9 cellular contexts compared by ENCODE assay signal in genomic region chr11:2884424-2884815, GRCh38. TPM values are rescaled to one million over a fixed set of nuclear protein-coding genes. Genes with fewer than 3 reads are reported as not detected.
DNase-seq lines count a peak whose midpoint lies in the region; ATAC-seq, FAIRE-seq and TF ChIP-seq lines count a peak whose summit lies in the region.
"Had no signal": no experiment of that assay in that cellular context is flagged by ENCODE, and none has a peak within 500 bp of the region (broad histone marks: within the 10 kb centered on the region; RNA-seq: fewer than 3 reads in every experiment).

No MANE protein-coding gene starts in this region.

- FAIRE-seq in GM12878 (lab: Jason Lieb, UNC) = no peak

- peaks cover 20% of the 10 kb centered on the region for H3F3A ChIP-seq in smooth muscle cell (ENCODE audit: low read depth)

- TF ChIP-seq EP300 in GM12878 (IDR thresholded peaks at IDR 0.05; ENCODE audit: borderline replicate concordance in 1 of 2, control insufficient read depth in 1 of 2, low read depth in 2 of 2, low read length in 2 of 2) = no peak

- no peak for ATAC-seq in GM12878
- ATAC-seq in HG03378 (IDR thresholded peaks at IDR 0.05; ENCODE audit: unreplicated experiment) = no peak

- H3K9me3 ChIP-seq in GM12878 (replicated peaks; ENCODE audit: control insufficient read depth, insufficient read depth, low read length) = no peaks in the 10 kb centered on the region
- no peaks in the 10 kb centered on the region for H3K9me3 ChIP-seq in iPS-18a (ENCODE audit: control insufficient read depth, low read depth, low read length)
- H3K9me3 ChIP-seq in smooth muscle cell (replicated peaks; ENCODE audit: low read depth) = no peaks in the 10 kb centered on the region

- H3K27ac ChIP-seq in GM12878 (ENCODE audit: control insufficient read depth, insufficient read depth) (no peak overlapping the region), iPS-18a (ENCODE audit: low read length) (no peak overlapping the region), smooth muscle cell (ENCODE audit: low read depth) (no peak overlapping the region)

- CTCF ChIA-PET in HEK293T (lab: Yijun Ruan, JAX) (interaction anchor here (10.9 kb wide), 1 partner anchor 351 kb away, joined by 146 read pairs; no protein-coding TSS in a partner anchor), GM12878 (lab: Yijun Ruan, JAX) (interaction anchor here (2.2 kb wide), 1 partner anchor 352 kb away, joined by 12 read pairs; no protein-coding TSS in a partner anchor)

- H3K4me1 ChIP-seq in GM12878 (ENCODE audit: control insufficient read depth, insufficient read depth, low read length) = peaks cover 5% of the 10 kb centered on the region
- H3K4me1 ChIP-seq in iPS-18a (ENCODE audit: control insufficient read depth, low read depth, low read length) = peaks cover 18% of the 10 kb centered on the region
- peaks cover 20% of the 10 kb centered on the region for H3K4me1 ChIP-seq in smooth muscle cell (ENCODE audit: low read depth)

- in situ Hi-C loops in GM12878 (cut with MboI) (no loop called here), GM13977 (cut with MboI; ENCODE audit: low pct_unique_long_range_greater_than_20kb, low sequenced_read_pairs, unreplicated experiment) (no loop called here)

- RAD21 ChIA-PET in GM12878 (lab: Charles Lee; ENCODE audit: unreplicated experiment) = no interaction called here

- no peak overlapping the region for H2AFZ ChIP-seq in GM12878 (ENCODE audit: control insufficient read depth, low read depth, low read length)
- H2AFZ ChIP-seq in smooth muscle cell (ENCODE audit: low read depth) = peak overlapping the region; percentile 62

- H3K4me3 ChIP-seq in GM12878 (no peak overlapping the region), iPS-18a (ENCODE audit: low read length) (peak overlapping the region; percentile 57), smooth muscle cell (peak overlapping the region; percentile 95)

- no peak for TF ChIP-seq RAD21 in GM12878 (IDR thresholded peaks at IDR 0.05; ENCODE audit: insufficient read depth, low read depth, low read length)

- 16% methylated on average over 11 of the region's 52 CpGs for WGBS in GM12878 (ENCODE audit: insufficient coverage, insufficient replicate concordance, low lambda C conversion rate, missing lambda C conversion rate)
- 0% methylated on average over 13 of the region's 52 CpGs for WGBS in smooth muscle cell (ENCODE audit: low lambda C conversion rate)

- POLR2A ChIA-PET in HEK293T (lab: Yijun Ruan, JAX) = interaction anchor here (1.7 kb wide), 1 partner anchor 351 kb away, joined by 7 read pairs; no protein-coding TSS in a partner anchor
- POLR2A ChIA-PET in GM12878 (lab: Charles Lee) = no interaction called here

- H3K27me3 ChIP-seq in GM12878 (replicated peaks in 1 of 2; ENCODE audit: control insufficient read depth in 2 of 2, insufficient read depth in 2 of 2, low read length in 1 of 2) = peaks cover 9 to 10% of the 10 kb centered on the region in 2 experiments; a peak in 3 of 4 replicates
- H3K27me3 ChIP-seq in iPS-18a (ENCODE audit: control insufficient read depth, insufficient read depth, low read length) = peaks cover 76% of the 10 kb centered on the region
- no peaks in the 10 kb centered on the region for H3K27me3 ChIP-seq in smooth muscle cell (ENCODE audit: low read depth)

- SMC1A ChIA-PET in GM12878 (lab: Charles Lee; ENCODE audit: uncharacterized antibody, unreplicated experiment) = no interaction called here

- H4K20me1 ChIP-seq in GM12878 (ENCODE audit: control insufficient read depth, insufficient read depth) (no peaks in the 10 kb centered on the region), smooth muscle cell (ENCODE audit: low read depth) (peaks cover 35% of the 10 kb centered on the region)

- DNase-seq in HEK293T (ENCODE audit: extremely low spot score) (peak; percentile 38), GM12878 (ENCODE audit: low read depth, low spot score) (no peak), smooth muscle cell (lab: John Stamatoyannopoulos, UW; ENCODE audit: unreplicated experiment) (no peak), posterior vena cava (ENCODE audit: low spot score) (no peak), GM13977 (ENCODE audit: low spot score) (no peak), DMS114 treated with DMSO at 0.1 percent for 48 hours (lab: John Stamatoyannopoulos, UW; ENCODE audit: unreplicated experiment) (no peak)

- intact Hi-C loops in GM12878 (cut with micrococcal nuclease; ENCODE audit: unreplicated experiment) = no loop called here
- intact Hi-C loops in posterior vena cava (cut with DNase I) = loop anchor here in 1 of 2 donors (5.0 to 10.0 kb wide), 3 partner anchors 47 to 580 kb away; partner anchors contain the start of genes C11orf21 and TSPAN32

- TF ChIP-seq CTCF in GM12878 (IDR thresholded peaks at IDR 0.05 in 2 of 3, conservative IDR thresholded peaks at IDR 0.05 in 1 of 3; ENCODE audit: control insufficient read depth in 2 of 3, extremely low read depth in 1 of 3, insufficient read depth in 1 of 3, low read depth in 3 of 3, low read length in 3 of 3) = no peak
- no peak for TF ChIP-seq CTCF in smooth muscle cell (IDR thresholded peaks at IDR 0.05; ENCODE audit: borderline replicate concordance, insufficient read depth, poor library complexity, severe bottlenecking)
- no peak for TF ChIP-seq CTCF in GM13977 (IDR thresholded peaks at IDR 0.05; ENCODE audit: extremely low read depth, insufficient read depth, missing control alignments)

- H3K9ac ChIP-seq in GM12878 (ENCODE audit: control insufficient read depth, insufficient read depth, low read length) (no peak overlapping the region), iPS-18a (ENCODE audit: low read length) (peak overlapping the region; percentile 42), smooth muscle cell (ENCODE audit: low read depth) (peak overlapping the region; percentile 77)

- no TSS peak for BruUV-seq in GM12878 (replicated peaks; lab: Mats Ljungman, UMichigan)

- no peak for TF ChIP-seq POLR2A in GM12878 (IDR thresholded peaks at IDR 0.05; ENCODE audit: low read depth, low read length)

- H3K79me2 ChIP-seq in GM12878 (ENCODE audit: control insufficient read depth, insufficient read depth, low read length) = no peaks in the 10 kb centered on the region
- H3K79me2 ChIP-seq in smooth muscle cell (ENCODE audit: low read depth) = peaks cover 25% of the 10 kb centered on the region

- no peaks in the 10 kb centered on the region for H3K36me3 ChIP-seq in GM12878 (ENCODE audit: control insufficient read depth in 2 of 2, insufficient read depth in 2 of 2, low read length in 1 of 2)
- H3K36me3 ChIP-seq in iPS-18a (ENCODE audit: control insufficient read depth, low read depth, low read length) = no peaks in the 10 kb centered on the region
- no peaks in the 10 kb centered on the region for H3K36me3 ChIP-seq in smooth muscle cell (ENCODE audit: low read depth)

- no peak overlapping the region for H3K4me2 ChIP-seq in GM12878 (ENCODE audit: control insufficient read depth, insufficient read depth)
- H3K4me2 ChIP-seq in smooth muscle cell = peak overlapping the region; percentile 97

TF ChIP-seq in HEK293T, 16 proteins besides CTCF, POLR2A, EP300 and RAD21 (continues in another document):
- TF ChIP-seq ZNF384 (IDR thresholded peaks at IDR 0.05) (no peak), BHLHE40 (IDR thresholded peaks at IDR 0.05; ENCODE audit: borderline replicate concordance) (no peak), ELF4 (IDR thresholded peaks at IDR 0.05) (no peak), L3MBTL2 (conservative IDR thresholded peaks at IDR 0.05) (no peak), LEF1 (IDR thresholded peaks at IDR 0.05; ENCODE audit: borderline replicate concordance) (no peak)

TF ChIP-seq in GM12878, 131 proteins besides CTCF, POLR2A, EP300 and RAD21:
- TF ChIP-seq KAT2A (conservative IDR thresholded peaks at IDR 0.05; ENCODE audit: control insufficient read depth, low read depth, low read length) (no peak), SUZ12 (IDR thresholded peaks at IDR 0.05; ENCODE audit: unreplicated experiment) (peak; percentile 95)

RNA-seq across cellular contexts. Expression of gene CDKN1C, which starts 1.2 kb away (rescaled TPM):
- 0.59 TPM in 1 of 2 replicates, not detected in the other for total RNA-seq in GM12878 (2013; cell fraction: nucleolus; rRNA removed)
- not detected in 2 replicates for total RNA-seq in GM12878 (2014; rRNA removed)
- not detected in 2 replicates for total RNA-seq in GM12878 (2014; rRNA removed; fragmentation: Illumina TruSeq; extraction: Trizol)
- total RNA-seq in GM12878 (2021) = 0.19 and 0.21 TPM in 2 replicates
- polyA plus RNA-seq in GM12878 (2011; ENCODE audit: low read depth) = not detected
- polyA plus RNA-seq in GM12878 (2011; rRNA removed) = 0.05 TPM in 1 of 2 replicates, not detected in the other
- 0.08 and 0.09 TPM in 2 replicates for polyA plus RNA-seq in GM12878 (2011; cell fraction: cytosol; rRNA removed)
- 0.09 and 0.19 TPM in 2 replicates for polyA plus RNA-seq in GM12878 (2011; cell fraction: nucleus; rRNA removed)
- 0.35 and 0.37 TPM in 2 replicates for polyA plus RNA-seq in GM12878 (2012)
- polyA plus RNA-seq in GM12878 (2014; fragmentation: Illumina TruSeq; extraction: Trizol) = not detected in 2 replicates
- polyA plus RNA-seq in GM12878 (2014; fragmentation: Nextera tagmentation; extraction: Ambion mirVana) = not detected
- not detected in 2 replicates for polyA plus RNA-seq in GM12878 (2014; rRNA removed)
- under 1 TPM in 1 of 2 experiments, not detected in 1; 0.14 TPM for polyA plus RNA-seq in GM12878 (2016; fragmentation: Nextera tagmentation; extraction: Ambion mirVana)
- polyA minus RNA-seq in GM12878 (2011; rRNA and poly(A)+ RNA removed) = not detected in 2 replicates
- 1.5 TPM in 1 of 2 replicates, not detected in the other for polyA minus RNA-seq in GM12878 (2011; cell fraction: cytosol; rRNA and poly(A)+ RNA removed)
- 0.29 and 0.48 TPM in 2 replicates for polyA minus RNA-seq in GM12878 (2011; cell fraction: nucleus; rRNA and poly(A)+ RNA removed)
- 171 and 194 TPM in 2 replicates for total RNA-seq in smooth muscle cell
- polyA plus RNA-seq in smooth muscle cell = 303 and 392 TPM in 2 replicates
- total RNA-seq in posterior vena cava = 10 to 100 TPM; 23.6 to 58.8 TPM
- polyA plus RNA-seq: IgD-negative memory B cell had no signal

RNA-seq across cellular contexts. Expression of gene PHLDA2, which starts 44.8 kb away (rescaled TPM):
- 0.59 TPM in 1 of 2 replicates, not detected in the other for total RNA-seq in GM12878 (2013; cell fraction: nucleolus; rRNA removed)
- not detected in 2 replicates for total RNA-seq in GM12878 (2014; rRNA removed)
- not detected in 2 replicates for total RNA-seq in GM12878 (2014; rRNA removed; fragmentation: Illumina TruSeq; extraction: Trizol)
- 0.27 and 0.49 TPM in 2 replicates for total RNA-seq in GM12878 (2021)
- not detected for polyA plus RNA-seq in GM12878 (2011; ENCODE audit: low read depth)
- 0.15 TPM in 1 of 2 replicates, not detected in the other for polyA plus RNA-seq in GM12878 (2011; rRNA removed)
- polyA plus RNA-seq in GM12878 (2011; cell fraction: cytosol; rRNA removed) = 0.07 and 0.12 TPM in 2 replicates
- 0.27 and 0.34 TPM in 2 replicates for polyA plus RNA-seq in GM12878 (2011; cell fraction: nucleus; rRNA removed)
- polyA plus RNA-seq in GM12878 (2012) = 0.18 and 0.32 TPM in 2 replicates
- polyA plus RNA-seq in GM12878 (2014; fragmentation: Illumina TruSeq; extraction: Trizol) = not detected in 2 replicates
- polyA plus RNA-seq in GM12878 (2014; fragmentation: Nextera tagmentation; extraction: Ambion mirVana) = not detected
- polyA plus RNA-seq in GM12878 (2014; rRNA removed) = not detected in 2 replicates
- polyA plus RNA-seq in GM12878 (2016; fragmentation: Nextera tagmentation; extraction: Ambion mirVana) = under 1 TPM in 1 of 2 experiments, not detected in 1; 0.16 TPM
- polyA minus RNA-seq in GM12878 (2011; rRNA and poly(A)+ RNA removed) = not detected in 2 replicates
- polyA minus RNA-seq in GM12878 (2011; cell fraction: cytosol; rRNA and poly(A)+ RNA removed) = not detected in 2 replicates
- polyA minus RNA-seq in GM12878 (2011; cell fraction: nucleus; rRNA and poly(A)+ RNA removed) = not detected in 2 replicates
- 11.0 and 21.8 TPM in 2 replicates for total RNA-seq in smooth muscle cell
- 89.3 and 90.7 TPM in 2 replicates for polyA plus RNA-seq in smooth muscle cell
- total RNA-seq in posterior vena cava = 1 to 10 TPM; 4.6 to 8.1 TPM
- polyA plus RNA-seq: IgD-negative memory B cell had no signal

Comparison
In these comparisons a context has a peak if more than half of its experiments do, and no peak if none do; other contexts are left out.
1. RNA of gene CDKN1C, which starts 1.2 kb away (total RNA-seq): 171 to 194 TPM in smooth muscle cell and 23.6 to 58.8 TPM in posterior vena cava; 0.19 to 0.59 TPM in GM12878; every median in the first group is over 10 times any median in the second.